ENCODE assay signal across 1 cellular context in genomic region chr16:57285379-57285778, GRCh38.
TF ChIP-seq lines count a peak whose summit lies in the region.

No MANE protein-coding gene starts in this region.

TF ChIP-seq in HepG2, 621 proteins besides CTCF, POLR2A, EP300 and RAD21:
- TF ChIP-seq ZNF3 (CRISPR knock-in tag; IDR thresholded peaks at IDR 0.05) (peak; percentile 93), SKIL (CRISPR knock-in tag; IDR thresholded peaks at IDR 0.05; ENCODE audit: borderline replicate concordance) (0 out of 2 replicates have a peak, but pooled peaks have one; percentile 20), ZNF780A (CRISPR knock-in tag; IDR thresholded peaks at IDR 0.05) (0 out of 2 replicates have a peak, but pooled peaks have one; percentile 40), NR2C2 (CRISPR knock-in tag; IDR thresholded peaks at IDR 0.05; ENCODE audit: borderline replicate concordance) (no peak)
TF ChIP-seq in HepG2: peak in this region for 3.
